ENCODE assay signal across 21 cellular contexts in genomic region chr19:55671054-55671378, GRCh38. TPM values are rescaled to one million over a fixed set of nuclear protein-coding genes. Genes with fewer than 3 reads are reported as not detected.
DNase-seq lines count a peak whose midpoint lies in the region; ATAC-seq and TF ChIP-seq lines count a peak whose summit lies in the region.
"Had no signal": no experiment of that assay in that cellular context is flagged by ENCODE, and none has a peak within 500 bp of the region (broad histone marks: within the 10 kb centered on the region; RNA-seq: fewer than 3 reads in every experiment).

No MANE protein-coding gene starts in this region.

- no peak for TF ChIP-seq CTCF in activated CD8-positive, alpha-beta T cell treated with anti-CD3 and anti-CD28 coated beads for 36 hours (IDR thresholded peaks at IDR 0.05)
- TF ChIP-seq CTCF in HEK293 (tag by site-specific recombination; IDR thresholded peaks at IDR 0.05) = no peak
- TF ChIP-seq CTCF in adrenal gland (IDR thresholded peaks at IDR 0.05) = no peak

- peaks cover 53% of the 10 kb centered on the region for H3K36me3 Mint-ChIP-seq in activated CD8-positive, alpha-beta T cell treated with anti-CD3 and anti-CD28 coated beads for 36 hours (ENCODE audit: low read depth)
- H3K36me3 Mint-ChIP-seq in activated CD8-positive, alpha-beta T cell treated with anti-CD3 and anti-CD28 coated beads, Interleukin-2, amount 10 ng/mL, durations not matched to agents 7 days and 5 days (ENCODE audit: low read depth) = peaks cover 59% of the 10 kb centered on the region
- peaks cover 68% of the 10 kb centered on the region for H3K36me3 Mint-ChIP-seq in central memory CD8-positive, alpha-beta T cell (ENCODE audit: insufficient read depth)

- no peak for ATAC-seq in activated CD8-positive, alpha-beta T cell treated with anti-CD3 and anti-CD28 coated beads for 36 hours
- no peak for ATAC-seq in activated CD8-positive, alpha-beta T cell treated with anti-CD3 and anti-CD28 coated beads, Interleukin-2, amount 10 ng/mL, durations not matched to agents 7 days and 5 days
- no peak for ATAC-seq in central memory CD8-positive, alpha-beta T cell (replicated peaks; ENCODE audit: extremely low read depth, poor library complexity, severe bottlenecking)
- no peak for ATAC-seq in GM21381 (IDR thresholded peaks at IDR 0.05; ENCODE audit: unreplicated experiment)

- no peak overlapping the region for H3K9ac ChIP-seq in neuronal stem cell (ENCODE audit: low read depth, low read length, poor library complexity)
- H3K9ac ChIP-seq: GM23248 had no signal

- no peak overlapping the region for H3K18ac ChIP-seq in neuronal stem cell (ENCODE audit: low read length)

- H3K4me3 ChIP-seq in HEK293 (ENCODE audit: low read depth, low read length) (no peak overlapping the region), neuronal stem cell (ENCODE audit: low read length in 2 of 2) (no peak overlapping the region), adrenal gland (no peak overlapping the region)
- H3K4me3 ChIP-seq: GM12878, GM23248, skin epidermis, upper lobe of left lung had no signal

- peak overlapping the region; percentile 11 for H2BK5ac ChIP-seq in neuronal stem cell (ENCODE audit: low read length)

- H3K9me3 ChIP-seq in HEK293 (ENCODE audit: control insufficient read depth, insufficient read depth, low read depth, low read length) (no peaks in the 10 kb centered on the region), neuronal stem cell (replicated peaks in 1 of 2; ENCODE audit: control insufficient read depth in 2 of 2, insufficient read depth in 1 of 2, low read depth in 1 of 2, low read length in 2 of 2) (no peaks in the 10 kb centered on the region), adrenal gland (replicated peaks in 1 of 3) (no peaks in the 10 kb centered on the region)
- H3K9me3 ChIP-seq: upper lobe of left lung had no signal

- no peak overlapping the region for H4K91ac ChIP-seq in neuronal stem cell (ENCODE audit: low read depth, low read length, poor library complexity)

- H2BK120ac ChIP-seq in neuronal stem cell (ENCODE audit: low read depth, low read length) = no peak overlapping the region

- no peaks in the 10 kb centered on the region for H3K27me3 Mint-ChIP-seq in activated CD8-positive, alpha-beta T cell treated with anti-CD3 and anti-CD28 coated beads for 36 hours
- H3K27me3 Mint-ChIP-seq in activated CD8-positive, alpha-beta T cell treated with anti-CD3 and anti-CD28 coated beads, Interleukin-2, amount 10 ng/mL, durations not matched to agents 7 days and 5 days (ENCODE audit: low read depth) = no peaks in the 10 kb centered on the region
- H3K27me3 Mint-ChIP-seq in central memory CD8-positive, alpha-beta T cell = no peaks in the 10 kb centered on the region
- H3K27me3 Mint-ChIP-seq: activated CD4-positive, alpha-beta T cell treated with anti-CD3 and anti-CD28 coated beads, Interleukin-2, amount 10 ng/mL, durations not matched to agents 7 days and 5 days; progenitor cell of endocrine pancreas had no signal

- no peak overlapping the region for H3K14ac ChIP-seq in neuronal stem cell (ENCODE audit: low read length)

- H2BK12ac ChIP-seq in neuronal stem cell (ENCODE audit: low read length) = no peak overlapping the region

- POLR2A ChIA-PET in activated CD8-positive, alpha-beta T cell treated with anti-CD3 and anti-CD28 coated beads for 36 hours (lab: Charles Lee) = interaction anchor here (0.6 to 7.5 kb wide), 4 partner anchors 8 to 1628 kb away, joined by 3 to 57 read pairs (median 5); no protein-coding TSS in a partner anchor
- POLR2A ChIA-PET in activated CD8-positive, alpha-beta T cell treated with anti-CD3 and anti-CD28 coated beads, Interleukin-2, amount 10 ng/mL, durations not matched to agents 7 days and 5 days (lab: Charles Lee) = interaction anchor here (0.6 to 1.0 kb wide), 2 partner anchors 75 to 511 kb away, joined by 3 read pairs; no protein-coding TSS in a partner anchor
- POLR2A ChIA-PET in HEK293 (lab: Yijun Ruan, JAX) = interaction anchor here (0.6 to 1.9 kb wide), 10 partner anchors 12 to 1662 kb away, joined by 3 to 21 read pairs (median 5); partner anchors contain the start of genes HSPBP1, U2AF2 and UBE2S

- no peak overlapping the region for H3K23ac ChIP-seq in neuronal stem cell (ENCODE audit: low read depth, low read length, poor library complexity)

- H3K4me1 ChIP-seq in HEK293 (ENCODE audit: control insufficient read depth, insufficient read depth, low read length) (peaks cover 12% of the 10 kb centered on the region), neuronal stem cell (ENCODE audit: control insufficient read depth in 2 of 2, insufficient read depth in 1 of 2, low read depth in 1 of 2, low read length in 2 of 2) (peaks cover 8 to 15% of the 10 kb centered on the region in 2 donors), adrenal gland (replicated peaks in 1 of 2) (peaks cover 3 to 25% of the 10 kb centered on the region in 2 donors)

- no peak overlapping the region for H2AFZ ChIP-seq in neuronal stem cell (ENCODE audit: low read length)
- H2AFZ ChIP-seq: GM23248 had no signal

- H3K4me1 Mint-ChIP-seq in activated CD8-positive, alpha-beta T cell treated with anti-CD3 and anti-CD28 coated beads for 36 hours (ENCODE audit: low read depth) = peaks cover 29% of the 10 kb centered on the region
- peaks cover 34% of the 10 kb centered on the region for H3K4me1 Mint-ChIP-seq in activated CD8-positive, alpha-beta T cell treated with anti-CD3 and anti-CD28 coated beads, Interleukin-2, amount 10 ng/mL, durations not matched to agents 7 days and 5 days (ENCODE audit: low read depth)
- H3K4me1 Mint-ChIP-seq in central memory CD8-positive, alpha-beta T cell = peaks cover 42% of the 10 kb centered on the region

- H3K4me2 ChIP-seq in neuronal stem cell (ENCODE audit: insufficient read depth, low read length, poor library complexity, severe bottlenecking) = no peak overlapping the region

- H3K4ac ChIP-seq in neuronal stem cell (ENCODE audit: low read length) = no peak overlapping the region

- no peak for TF ChIP-seq POLR2A in adrenal gland (IDR thresholded peaks at IDR 0.05)

- no peak overlapping the region for H4K8ac ChIP-seq in neuronal stem cell (ENCODE audit: low read depth, low read length)

- no CpG with 5 or more reads among the region's 2 CpGs for WGBS in neuronal stem cell (ENCODE audit: extremely low coverage in 2 of 2, insufficient read length in 2 of 2, insufficient replicate concordance in 1 of 2), 2 donors
- WGBS in adrenal gland, 4 donors = 65 to 77% (median 71%) methylated on average over 2 of the region's 2 CpGs

- H3K79me1 ChIP-seq in neuronal stem cell (ENCODE audit: low read depth, low read length) = peaks cover 32% of the 10 kb centered on the region

- no peak overlapping the region for H2AK5ac ChIP-seq in neuronal stem cell (ENCODE audit: low read depth, low read length)

- H3K36me3 ChIP-seq in HEK293 (ENCODE audit: control insufficient read depth in 2 of 2, insufficient read depth in 1 of 2, low read length in 2 of 2) (peaks cover 29 to 64% of the 10 kb centered on the region in 2 experiments; a peak in 2 of 3 replicates), neuronal stem cell (replicated peaks in 1 of 2; ENCODE audit: control insufficient read depth in 2 of 2, insufficient read depth in 2 of 2, low read length in 2 of 2) (peaks cover 52 to 76% of the 10 kb centered on the region in 2 donors), adrenal gland (replicated peaks in 1 of 2) (peaks cover 0 to 53% of the 10 kb centered on the region in 2 donors)

- CTCF ChIA-PET in activated CD8-positive, alpha-beta T cell treated with anti-CD3 and anti-CD28 coated beads for 36 hours (lab: Charles Lee) = interaction anchor here (0.7 to 2.2 kb wide), 7 partner anchors 8 to 203 kb away, joined by 3 to 8 read pairs (median 3); partner anchors contain the start of gene CCDC106
- CTCF ChIA-PET in activated CD8-positive, alpha-beta T cell treated with anti-CD3 and anti-CD28 coated beads, Interleukin-2, amount 10 ng/mL, durations not matched to agents 7 days and 5 days (lab: Charles Lee) = interaction anchor here (0.8 to 1.7 kb wide), 4 partner anchors 14 to 64 kb away, joined by 3 to 9 read pairs (median 9); partner anchors contain the start of gene U2AF2
- CTCF ChIA-PET in HEK293 (lab: Yijun Ruan, JAX) = interaction anchor here (0.5 to 2.5 kb wide), 16 partner anchors 8 to 1694 kb away, joined by 3 to 36 read pairs (median 4); partner anchors contain the start of gene U2AF2

- peak overlapping the region; percentile 39; the same call in 1 of the 2 replicates for H3K27ac ChIP-seq in HEK293 (ENCODE audit: extremely low read depth, low read depth, low read length)
- H3K27ac ChIP-seq in neuronal stem cell (replicated peaks; ENCODE audit: low read length) = no peak overlapping the region
- no peak overlapping the region for H3K27ac ChIP-seq in adrenal gland
- H3K27ac ChIP-seq: C4-2B, skin epidermis, upper lobe of left lung had no signal

- H3K9me3 Mint-ChIP-seq in activated CD8-positive, alpha-beta T cell treated with anti-CD3 and anti-CD28 coated beads for 36 hours = no peaks in the 10 kb centered on the region
- H3K9me3 Mint-ChIP-seq in activated CD8-positive, alpha-beta T cell treated with anti-CD3 and anti-CD28 coated beads, Interleukin-2, amount 10 ng/mL, durations not matched to agents 7 days and 5 days (ENCODE audit: insufficient read depth) = no peaks in the 10 kb centered on the region
- H3K9me3 Mint-ChIP-seq in central memory CD8-positive, alpha-beta T cell = no peaks in the 10 kb centered on the region
- H3K9me3 Mint-ChIP-seq: activated CD4-positive, alpha-beta T cell treated with anti-CD3 and anti-CD28 coated beads, Interleukin-2, amount 10 ng/mL, durations not matched to agents 7 days and 5 days; nephron had no signal

- H3K27me3 ChIP-seq in neuronal stem cell (ENCODE audit: control insufficient read depth in 3 of 3, insufficient read depth in 3 of 3, low read depth in 1 of 3, low read length in 3 of 3) = no peaks in the 10 kb centered on the region
- H3K27me3 ChIP-seq in adrenal gland = no peaks in the 10 kb centered on the region
- H3K27me3 ChIP-seq: upper lobe of left lung had no signal

- H2BK15ac ChIP-seq in neuronal stem cell (ENCODE audit: low read length) = no peak overlapping the region

- no peak overlapping the region for H3K4me3 Mint-ChIP-seq in activated CD8-positive, alpha-beta T cell treated with anti-CD3 and anti-CD28 coated beads for 36 hours
- no peak overlapping the region for H3K4me3 Mint-ChIP-seq in activated CD8-positive, alpha-beta T cell treated with anti-CD3 and anti-CD28 coated beads, Interleukin-2, amount 10 ng/mL, durations not matched to agents 7 days and 5 days
- H3K4me3 Mint-ChIP-seq in central memory CD8-positive, alpha-beta T cell = no peak overlapping the region
- H3K4me3 Mint-ChIP-seq: activated CD4-positive, alpha-beta T cell treated with anti-CD3 and anti-CD28 coated beads, Interleukin-2, amount 10 ng/mL, durations not matched to agents 7 days and 5 days had no signal

- no peak for DNase-seq in activated CD8-positive, alpha-beta T cell treated with anti-CD3 and anti-CD28 coated beads for 36 hours
- no peak for DNase-seq in activated CD8-positive, alpha-beta T cell treated with anti-CD3 and anti-CD28 coated beads, Interleukin-2, amount 10 ng/mL, durations not matched to agents 7 days and 5 days
- DNase-seq in central memory CD8-positive, alpha-beta T cell (ENCODE audit: low spot score in 2 of 2) = no peak
- DNase-seq in neuronal stem cell (ENCODE audit: low spot score) = no peak
- DNase-seq in putamen (ENCODE audit: low spot score) = no peak
- DNase-seq in adrenal gland = no peak
- DNase-seq: activated CD4-positive, alpha-beta T cell treated with anti-CD3 and anti-CD28 coated beads, Interleukin-2, amount 10 ng/mL, durations not matched to agents 7 days and 5 days; activated CD8-positive, alpha-beta memory T cell treated with anti-CD3 and anti-CD28 coated beads, Interleukin-2, amount 50 U/mL, for 48 hours; activated gamma-delta T cell; KG1; NCI-H187; stimulated activated CD4-positive, alpha-beta T cell treated with anti-CD3 and anti-CD28 coated beads, Interleukin-2, amount 100 ng/mL, for 48 hours had no signal

- intact Hi-C loops in activated CD8-positive, alpha-beta T cell treated with anti-CD3 and anti-CD28 coated beads for 36 hours (cut with micrococcal nuclease) = no loop called here
- intact Hi-C loops in adrenal gland (cut with DNase I) = no loop called here

- H3K27ac Mint-ChIP-seq in activated CD8-positive, alpha-beta T cell treated with anti-CD3 and anti-CD28 coated beads for 36 hours = peak overlapping the region; percentile 34
- H3K27ac Mint-ChIP-seq in activated CD8-positive, alpha-beta T cell treated with anti-CD3 and anti-CD28 coated beads, Interleukin-2, amount 10 ng/mL, durations not matched to agents 7 days and 5 days = no peak overlapping the region
- H3K27ac Mint-ChIP-seq in central memory CD8-positive, alpha-beta T cell (ENCODE audit: low read depth) = peak overlapping the region; percentile 7
- H3K27ac Mint-ChIP-seq: activated CD4-positive, alpha-beta T cell treated with anti-CD3 and anti-CD28 coated beads, Interleukin-2, amount 10 ng/mL, durations not matched to agents 7 days and 5 days had no signal

RNA-seq across cellular contexts. Expression of gene EPN1, which starts 4.0 kb away (rescaled TPM):
- 10 to 100 TPM; 36.2 to 37.7 TPM for total RNA-seq in activated CD8-positive, alpha-beta T cell treated with anti-CD3 and anti-CD28 coated beads for 36 hours
- total RNA-seq in activated CD8-positive, alpha-beta T cell treated with anti-CD3 and anti-CD28 coated beads, Interleukin-2, amount 10 ng/mL, durations not matched to agents 7 days and 5 days = 10 to 100 TPM; 63.6 to 67.0 TPM
- 91.8 TPM for polyA plus RNA-seq in neuronal stem cell (2013, experiment 1 of 2)
- 89.2 TPM for polyA plus RNA-seq in neuronal stem cell (2013, experiment 2 of 2)
- 100 to 1,000 TPM; 119 to 235 (median 162) TPM for total RNA-seq in adrenal gland
- 100 to 1,000 TPM in 1 of 3 donors, 10 to 100 TPM in 2; 27.8 to 151 (median 77.1) TPM for polyA plus RNA-seq in adrenal gland

RNA-seq across cellular contexts. Expression of gene U2AF2, which starts 16.2 kb away (rescaled TPM):
- 100 to 1,000 TPM; 304 to 306 TPM for total RNA-seq in activated CD8-positive, alpha-beta T cell treated with anti-CD3 and anti-CD28 coated beads for 36 hours
- total RNA-seq in activated CD8-positive, alpha-beta T cell treated with anti-CD3 and anti-CD28 coated beads, Interleukin-2, amount 10 ng/mL, durations not matched to agents 7 days and 5 days = 100 to 1,000 TPM; 296 to 321 TPM
- 155 TPM for polyA plus RNA-seq in neuronal stem cell (2013, experiment 1 of 2)
- polyA plus RNA-seq in neuronal stem cell (2013, experiment 2 of 2) = 147 TPM
- total RNA-seq in adrenal gland = 100 to 1,000 TPM in 6 of 8 donors, 10 to 100 TPM in 2; 76.0 to 178 (median 122) TPM
- 100 to 1,000 TPM in 1 of 3 donors, 10 to 100 TPM in 2; 58.9 to 243 (median 85.3) TPM for polyA plus RNA-seq in adrenal gland

RNA-seq across cellular contexts. Expression of gene CCDC106, which starts 23.0 kb away (rescaled TPM):
- total RNA-seq in activated CD8-positive, alpha-beta T cell treated with anti-CD3 and anti-CD28 coated beads for 36 hours = 10 to 100 TPM in 1 of 2 experiments, 1 to 10 TPM in 1; 8.8 to 11.2 TPM
- total RNA-seq in activated CD8-positive, alpha-beta T cell treated with anti-CD3 and anti-CD28 coated beads, Interleukin-2, amount 10 ng/mL, durations not matched to agents 7 days and 5 days = 1 to 10 TPM; 8.7 to 9.4 TPM
- 19.8 TPM for polyA plus RNA-seq in neuronal stem cell (2013, experiment 1 of 2)
- polyA plus RNA-seq in neuronal stem cell (2013, experiment 2 of 2) = 19.8 TPM
- total RNA-seq in adrenal gland = 10 to 100 TPM; 22.1 to 42.8 (median 27.9) TPM
- 10 to 100 TPM; 14.8 to 63.8 (median 42.8) TPM for polyA plus RNA-seq in adrenal gland

RNA-seq across cellular contexts. Expression of gene ZNF581, which starts 27.6 kb away (rescaled TPM):
- 10 to 100 TPM; 30.4 to 34.5 TPM for total RNA-seq in activated CD8-positive, alpha-beta T cell treated with anti-CD3 and anti-CD28 coated beads for 36 hours
- total RNA-seq in activated CD8-positive, alpha-beta T cell treated with anti-CD3 and anti-CD28 coated beads, Interleukin-2, amount 10 ng/mL, durations not matched to agents 7 days and 5 days = 10 to 100 TPM; 22.7 to 24.4 TPM
- 37.9 TPM for polyA plus RNA-seq in neuronal stem cell (2013, experiment 1 of 2)
- 37.2 TPM for polyA plus RNA-seq in neuronal stem cell (2013, experiment 2 of 2)
- 10 to 100 TPM; 16.8 to 55.7 (median 23.7) TPM for total RNA-seq in adrenal gland
- 10 to 100 TPM in 2 of 3 donors, 1 to 10 TPM in 1; 8.7 to 23.3 (median 22.4) TPM for polyA plus RNA-seq in adrenal gland

RNA-seq across cellular contexts. Expression of gene ZNF580, which starts 30.2 kb away (rescaled TPM):
- 10 to 100 TPM; 24.8 to 26.2 TPM for total RNA-seq in activated CD8-positive, alpha-beta T cell treated with anti-CD3 and anti-CD28 coated beads for 36 hours
- 10 to 100 TPM; 30.2 to 32.1 TPM for total RNA-seq in activated CD8-positive, alpha-beta T cell treated with anti-CD3 and anti-CD28 coated beads, Interleukin-2, amount 10 ng/mL, durations not matched to agents 7 days and 5 days
- polyA plus RNA-seq in neuronal stem cell (2013, experiment 1 of 2) = 42.3 TPM
- polyA plus RNA-seq in neuronal stem cell (2013, experiment 2 of 2) = 43.4 TPM
- 10 to 100 TPM; 23.3 to 68.7 (median 46.0) TPM for total RNA-seq in adrenal gland
- 100 to 1,000 TPM in 1 of 3 donors, 10 to 100 TPM in 2; 16.6 to 101 (median 97.5) TPM for polyA plus RNA-seq in adrenal gland
